Comparison of ENCODE assay signal across 8 cellular contexts in the genomic region with DNA sequence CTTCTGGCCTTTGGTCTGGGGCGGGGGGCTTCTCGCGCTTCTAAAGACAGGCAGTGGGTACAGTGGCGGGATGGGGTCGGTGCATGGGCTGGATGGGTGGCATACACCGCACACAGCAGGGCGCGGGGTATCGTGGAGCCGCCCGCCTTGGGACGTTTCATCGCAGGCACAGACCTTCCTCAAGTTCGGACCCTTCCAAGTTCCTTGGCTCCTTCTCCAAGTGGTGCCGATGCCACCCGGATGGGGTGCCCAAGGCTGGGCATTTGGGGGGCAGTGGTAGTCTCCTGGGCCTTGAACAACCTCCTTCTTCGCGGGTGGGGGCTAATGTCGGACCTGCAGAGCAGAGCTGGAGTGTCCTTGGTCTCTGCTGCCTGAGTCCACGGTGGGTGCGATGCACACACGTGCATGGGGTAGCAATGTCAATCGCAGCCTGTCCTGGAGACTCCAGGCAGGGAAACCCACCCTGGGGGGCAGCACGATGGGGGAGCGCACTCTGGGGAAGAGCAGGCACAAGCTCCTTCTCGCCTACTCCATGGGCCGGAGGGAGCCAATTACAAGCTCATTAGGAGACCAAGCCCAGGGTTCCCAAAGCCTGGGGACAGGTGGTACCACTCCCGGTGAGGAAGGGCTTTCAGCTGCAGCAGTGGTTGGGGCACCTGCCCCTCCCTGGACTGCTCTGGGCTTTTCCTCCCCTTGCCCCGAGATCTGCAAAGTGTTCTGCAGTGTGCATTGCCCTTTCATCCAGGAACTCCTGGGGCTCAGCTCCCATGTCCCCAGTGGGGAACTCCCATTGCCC. TPM values are rescaled to one million over a fixed set of nuclear protein-coding genes. Genes with fewer than 3 reads are reported as not detected.
A peak's percentile ranks its signal among the peaks of the same experiment; 100 is the strongest.
DNase-seq lines count a peak whose midpoint lies in the region; ATAC-seq and TF ChIP-seq lines count a peak whose summit lies in the region.

No MANE protein-coding gene starts in this region.

- ATAC-seq in GM19395 (IDR thresholded peaks at IDR 0.05; ENCODE audit: unreplicated experiment) = no peak

- POLR2A ChIA-PET in RWPE1 (lab: Yijun Ruan, JAX; ENCODE audit: low non-redundant PET) = interaction anchor here (0.7 kb wide), 1 partner anchor 29 kb away, joined by 3 read pairs; no protein-coding TSS in a partner anchor

- peak; percentile 38 for DNase-seq in ELR (ENCODE audit: low read depth)
- no peak for DNase-seq in RWPE1 (ENCODE audit: low spot score)
- DNase-seq in fibroblast of the aortic adventitia (ENCODE audit: low read depth) = no peak
- no peak for DNase-seq in retinal pigment epithelial cell (ENCODE audit: low read depth)
- DNase-seq in activated CD8-positive, alpha-beta memory T cell treated with anti-CD3 and anti-CD28 coated beads, Interleukin-2, amount 50 U/mL, for 48 hours = no peak
- no peak for DNase-seq in activated naive CD4-positive, alpha-beta T cell treated with Interleukin-2 at 50 U/mL for 16 hours
- DNase-seq in cortex of kidney (lab: John Stamatoyannopoulos, UW) = no peak

- H3K4me3 ChIP-seq in fibroblast of the aortic adventitia (ENCODE audit: low read depth, low read length) (peak overlapping the region; percentile 45), retinal pigment epithelial cell (ENCODE audit: low read length) (peak overlapping the region; percentile 31)

- CTCF ChIA-PET in RWPE1 (lab: Yijun Ruan, JAX) = interaction anchor here (0.6 to 2.5 kb wide), 4 partner anchors 25 to 85 kb away, joined by 3 to 19 read pairs (median 4); no protein-coding TSS in a partner anchor

- peak overlapping the region; percentile 100 for H3K27ac ChIP-seq in RWPE1

- TF ChIP-seq CTCF in RWPE1 (conservative IDR thresholded peaks at IDR 0.05; ENCODE audit: low read depth) = no peak
- no peak for TF ChIP-seq CTCF in fibroblast of the aortic adventitia (IDR thresholded peaks at IDR 0.05; ENCODE audit: insufficient read depth, low read length)
- no peak for TF ChIP-seq CTCF in retinal pigment epithelial cell (conservative IDR thresholded peaks at IDR 0.05; ENCODE audit: low read depth, low read length)

RNA-seq across cellular contexts. Expression of a gene that starts 0.7 kb away (rescaled TPM):
- 8.3 and 24.0 TPM in 2 replicates for total RNA-seq in fibroblast of the aortic adventitia (ENCODE audit: low replicate concordance)

RNA-seq across cellular contexts. Expression of a gene that starts 40.2 kb away (rescaled TPM):
- 3.4 and 10.9 TPM in 2 replicates for total RNA-seq in fibroblast of the aortic adventitia (ENCODE audit: low replicate concordance)
